11 cellular contexts compared by ENCODE assay signal in genomic region chr9:89690334-89690912, GRCh38.
DNase-seq lines count a peak whose midpoint lies in the region; ATAC-seq and TF ChIP-seq lines count a peak whose summit lies in the region.
"Had no signal": no experiment of that assay in that cellular context is flagged by ENCODE, and none has a peak within 500 bp of the region (broad histone marks: within the 10 kb centered on the region; RNA-seq: fewer than 3 reads in every experiment).

No MANE protein-coding gene starts in this region.

- peak; percentile 95 for ATAC-seq in GM19351 (IDR thresholded peaks at IDR 0.05; ENCODE audit: unreplicated experiment)
- ATAC-seq in HG03039 (IDR thresholded peaks at IDR 0.05; ENCODE audit: unreplicated experiment) = peak; percentile 91
- peak; percentile 74 for ATAC-seq in activated CD8-positive, alpha-beta T cell treated with anti-CD3 and anti-CD28 coated beads for 36 hours
- ATAC-seq: Panc1 had no signal

- no peak for TF ChIP-seq CTCF in GM10266 (IDR thresholded peaks at IDR 0.05; ENCODE audit: control insufficient read depth, insufficient read depth, low read depth, missing control alignments)
- TF ChIP-seq CTCF in activated CD8-positive, alpha-beta T cell treated with anti-CD3 and anti-CD28 coated beads for 36 hours (IDR thresholded peaks at IDR 0.05) = no peak

- DNase-seq in GM10266 (ENCODE audit: extremely low spot score) (peak; percentile 57), NCI-H2029 (lab: John Stamatoyannopoulos, UW) (no peak), HuH-7.5 (ENCODE audit: low spot score) (no peak), OCI-M1 (lab: John Stamatoyannopoulos, UW) (no peak)
- no peak for DNase-seq in activated CD8-positive, alpha-beta T cell treated with anti-CD3 and anti-CD28 coated beads for 36 hours
- no peak for DNase-seq in stimulated activated CD4-positive, alpha-beta T cell treated with anti-CD3 and anti-CD28 coated beads, Interleukin-2, amount 100 ng/mL, for 48 hours
- DNase-seq: dorsolateral prefrontal cortex, tibial artery had no signal

- intact Hi-C loops in activated CD8-positive, alpha-beta T cell treated with anti-CD3 and anti-CD28 coated beads for 36 hours (cut with micrococcal nuclease) = no loop called here

- H3K27me3 Mint-ChIP-seq in activated CD8-positive, alpha-beta T cell treated with anti-CD3 and anti-CD28 coated beads for 36 hours = peaks cover 1% of the 10 kb centered on the region

- H3K4me3 Mint-ChIP-seq in activated CD8-positive, alpha-beta T cell treated with anti-CD3 and anti-CD28 coated beads for 36 hours = no peak overlapping the region

- no peaks in the 10 kb centered on the region for H3K9me3 Mint-ChIP-seq in activated CD8-positive, alpha-beta T cell treated with anti-CD3 and anti-CD28 coated beads for 36 hours

- CTCF ChIA-PET in activated CD8-positive, alpha-beta T cell treated with anti-CD3 and anti-CD28 coated beads for 36 hours (lab: Charles Lee) = interaction anchor here (1.4 kb wide), 1 partner anchor 72 kb away, joined by 3 read pairs; no protein-coding TSS in a partner anchor

- H3K4me1 Mint-ChIP-seq in activated CD8-positive, alpha-beta T cell treated with anti-CD3 and anti-CD28 coated beads for 36 hours (ENCODE audit: low read depth) = peaks cover 19% of the 10 kb centered on the region

- POLR2A ChIA-PET in activated CD8-positive, alpha-beta T cell treated with anti-CD3 and anti-CD28 coated beads for 36 hours (lab: Charles Lee) = interaction anchor here (2.3 kb wide), 1 partner anchor 10 kb away, joined by 6 read pairs; no protein-coding TSS in a partner anchor

- no peak overlapping the region for H3K27ac Mint-ChIP-seq in activated CD8-positive, alpha-beta T cell treated with anti-CD3 and anti-CD28 coated beads for 36 hours

- no peaks in the 10 kb centered on the region for H3K36me3 Mint-ChIP-seq in activated CD8-positive, alpha-beta T cell treated with anti-CD3 and anti-CD28 coated beads for 36 hours (ENCODE audit: low read depth)
